In the genomic region with DNA sequence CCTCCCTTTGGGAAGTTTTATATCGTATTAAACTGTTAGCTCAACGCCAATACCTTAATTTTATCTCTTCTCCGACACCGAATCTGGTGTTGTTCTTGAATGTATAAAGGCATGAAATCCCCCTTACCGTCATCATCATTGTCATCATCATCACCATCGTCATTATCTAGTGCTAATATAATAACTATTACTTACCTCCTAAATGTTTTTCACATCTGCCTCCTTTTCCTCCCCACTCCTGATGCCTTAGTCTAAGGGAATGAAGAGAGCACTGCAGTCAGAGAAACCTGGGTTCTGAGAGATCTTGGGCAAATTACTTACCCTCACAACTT, we compare ENCODE assay signal across 8 cellular contexts. TPM values are rescaled to one million over a fixed set of nuclear protein-coding genes. Genes with fewer than 3 reads are reported as not detected.
DNase-seq lines count a peak whose midpoint lies in the region; ATAC-seq lines count a peak whose summit lies in the region.

No MANE protein-coding gene starts in this region.

- ATAC-seq in T-helper 17 cell, result peak; percentile 30

- H3K9me3 Mint-ChIP-seq in activated naive CD4-positive, alpha-beta T cell treated with anti-CD3 and anti-CD28 coated beads, Interleukin-2, amount 50 U/mL, for 24 hours, result no peaks in the 10 kb centered on the region

- 0 out of 2 replicates have a peak overlapping the region, but pooled peaks have one; percentile 32 for H3K4me3 ChIP-seq in iPS-18c (ENCODE audit: insufficient read depth, low read depth, low read length)

- DNase-seq in activated naive CD4-positive, alpha-beta T cell treated with anti-CD3 and anti-CD28 coated beads, Interleukin-2, amount 50 U/mL, for 16 hours, result no peak
- DNase-seq in T-helper 17 cell (no peak), superior temporal gyrus (ENCODE audit: extremely low spot score) (peak; percentile 55), AG08396 (ENCODE audit: low spot score) (no peak), midbrain (lab: John Stamatoyannopoulos, UW) (no peak), 8988T (no peak)

- H3K27ac Mint-ChIP-seq in activated naive CD4-positive, alpha-beta T cell treated with anti-CD3 and anti-CD28 coated beads, Interleukin-2, amount 50 U/mL, for 24 hours, result peak overlapping the region; percentile 15
- H3K27ac Mint-ChIP-seq in T-helper 17 cell, result peak overlapping the region; percentile 92

- H3K9me3 ChIP-seq in T-helper 17 cell (ENCODE audit: control insufficient read depth, low read length, poor library complexity, severe bottlenecking) (no peaks in the 10 kb centered on the region), iPS-18c (ENCODE audit: control insufficient read depth, insufficient read depth, low read length) (peaks cover 3% of the 10 kb centered on the region)

- H3K36me3 Mint-ChIP-seq in activated naive CD4-positive, alpha-beta T cell treated with anti-CD3 and anti-CD28 coated beads, Interleukin-2, amount 50 U/mL, for 24 hours, result peaks cover 21% of the 10 kb centered on the region
- H3K36me3 Mint-ChIP-seq in T-helper 17 cell (ENCODE audit: low read depth), result peaks cover 7% of the 10 kb centered on the region

- no peaks in the 10 kb centered on the region for H3K27me3 Mint-ChIP-seq in activated naive CD4-positive, alpha-beta T cell treated with anti-CD3 and anti-CD28 coated beads, Interleukin-2, amount 50 U/mL, for 24 hours
- H3K27me3 Mint-ChIP-seq in T-helper 17 cell, result no peaks in the 10 kb centered on the region

- H3K4me1 Mint-ChIP-seq in activated naive CD4-positive, alpha-beta T cell treated with anti-CD3 and anti-CD28 coated beads, Interleukin-2, amount 50 U/mL, for 24 hours, result peaks cover 41% of the 10 kb centered on the region
- peaks cover 42% of the 10 kb centered on the region for H3K4me1 Mint-ChIP-seq in T-helper 17 cell

- peak overlapping the region; percentile 81 for H3K4me3 Mint-ChIP-seq in activated naive CD4-positive, alpha-beta T cell treated with anti-CD3 and anti-CD28 coated beads, Interleukin-2, amount 50 U/mL, for 24 hours
- H3K4me3 Mint-ChIP-seq in T-helper 17 cell, result peak overlapping the region; percentile 85

RNA-seq across cellular contexts. Expression of a gene that starts 0.7 kb away (rescaled TPM):
- 10 to 100 TPM; 14.3 to 15.3 TPM for total RNA-seq in T-helper 17 cell

RNA-seq across cellular contexts. Expression of a gene that starts 28.1 kb away (rescaled TPM):
- total RNA-seq in T-helper 17 cell, result 100 to 1,000 TPM; 136 TPM

RNA-seq across cellular contexts. Expression of a gene that starts 43.2 kb away (rescaled TPM):
- total RNA-seq in T-helper 17 cell, result 10 to 100 TPM; 22.9 to 49.5 TPM

RNA-seq across cellular contexts. Expression of a gene that starts 43.3 kb away (rescaled TPM):
- total RNA-seq in T-helper 17 cell, result 1 to 10 TPM in 1 of 2 donors, under 1 TPM in 1; 0.83 to 1.6 TPM
